Comparison of ENCODE assay signal across 8 cellular contexts in genomic region chr6:104771258-104771832, GRCh38.
DNase-seq lines count a peak whose midpoint lies in the region; ATAC-seq, FAIRE-seq and TF ChIP-seq lines count a peak whose summit lies in the region.

No MANE protein-coding gene starts in this region.

- no peaks in the 10 kb centered on the region for H3K27me3 Mint-ChIP-seq in activated naive CD4-positive, alpha-beta T cell treated with anti-CD3 and anti-CD28 coated beads, Interleukin-2, amount 10 ng/mL, durations not matched to agents 7 days and 5 days
- H3K27me3 Mint-ChIP-seq in activated T-helper 17 cell treated with anti-CD3 and anti-CD28 coated beads, Interleukin-2, amount 50 U/mL, for 72 hours: no peaks in the 10 kb centered on the region

- intact Hi-C loops in kidney (cut with DNase I) (no loop called here), aorta (cut with DNase I) (loop anchor here in 1 of 2 donors (10.0 kb wide), 1 partner anchor 247 kb away; no protein-coding TSS in a partner anchor)

- CTCF ChIA-PET in activated naive CD4-positive, alpha-beta T cell treated with anti-CD3 and anti-CD28 coated beads, Interleukin-2, amount 10 ng/mL, durations not matched to agents 7 days and 5 days (lab: Charles Lee): interaction anchor here (0.7 to 3.1 kb wide), 3 partner anchors 76 to 243 kb away, joined by 3 to 33 read pairs (median 4); no protein-coding TSS in a partner anchor

- no peak for DNase-seq in activated naive CD4-positive, alpha-beta T cell treated with anti-CD3 and anti-CD28 coated beads, Interleukin-2, amount 50 U/mL, for 72 hours (ENCODE audit: low spot score in 2 of 2)
- no peak for DNase-seq in activated naive CD4-positive, alpha-beta T cell treated with anti-CD3 and anti-CD28 coated beads, Interleukin-2, amount 10 ng/mL, durations not matched to agents 7 days and 5 days
- DNase-seq in LNCaP clone FGC (ENCODE audit: low read depth) (no peak), kidney (no peak), aorta (no peak)

- peak; percentile 98 for FAIRE-seq in kidney (lab: Jason Lieb, UNC)

- H3K27ac ChIP-seq in kidney (ENCODE audit: low read depth in 2 of 2, low read length in 2 of 2): no peak overlapping the region
- H3K27ac ChIP-seq in aorta (ENCODE audit: low read depth in 1 of 2, low read length in 2 of 2): no peak overlapping the region

- peaks cover 8% of the 10 kb centered on the region for H3K4me1 Mint-ChIP-seq in activated naive CD4-positive, alpha-beta T cell treated with anti-CD3 and anti-CD28 coated beads, Interleukin-2, amount 10 ng/mL, durations not matched to agents 7 days and 5 days
- H3K4me1 Mint-ChIP-seq in activated T-helper 17 cell treated with anti-CD3 and anti-CD28 coated beads, Interleukin-2, amount 50 U/mL, for 72 hours: no peaks in the 10 kb centered on the region

- H3K4me3 Mint-ChIP-seq in activated naive CD4-positive, alpha-beta T cell treated with anti-CD3 and anti-CD28 coated beads, Interleukin-2, amount 10 ng/mL, durations not matched to agents 7 days and 5 days: no peak overlapping the region
- no peak overlapping the region for H3K4me3 Mint-ChIP-seq in activated T-helper 17 cell treated with anti-CD3 and anti-CD28 coated beads, Interleukin-2, amount 50 U/mL, for 72 hours

- H3K4me1 ChIP-seq in kidney (ENCODE audit: control insufficient read depth in 1 of 2, insufficient read depth in 1 of 2, low read depth in 1 of 2, low read length in 2 of 2): no peaks in the 10 kb centered on the region
- H3K4me1 ChIP-seq in aorta (ENCODE audit: control insufficient read depth in 1 of 2, insufficient read depth in 2 of 2, low read length in 2 of 2): no peaks in the 10 kb centered on the region

- H3K27ac Mint-ChIP-seq in activated naive CD4-positive, alpha-beta T cell treated with anti-CD3 and anti-CD28 coated beads, Interleukin-2, amount 50 U/mL, for 72 hours: no peak overlapping the region
- H3K27ac Mint-ChIP-seq in activated naive CD4-positive, alpha-beta T cell treated with anti-CD3 and anti-CD28 coated beads, Interleukin-2, amount 10 ng/mL, durations not matched to agents 7 days and 5 days: no peak overlapping the region
- no peak overlapping the region for H3K27ac Mint-ChIP-seq in activated T-helper 17 cell treated with anti-CD3 and anti-CD28 coated beads, Interleukin-2, amount 50 U/mL, for 72 hours

- ATAC-seq in activated naive CD4-positive, alpha-beta T cell treated with anti-CD3 and anti-CD28 coated beads, Interleukin-2, amount 50 U/mL, for 72 hours: peak; percentile 43 to 68
- ATAC-seq in GM21723 (IDR thresholded peaks at IDR 0.05; ENCODE audit: unreplicated experiment) (peak; percentile 89), HG03469 (IDR thresholded peaks at IDR 0.05; ENCODE audit: unreplicated experiment) (no peak), aorta (ENCODE audit: low FRiP score) (no peak)
- ATAC-seq in activated T-helper 17 cell treated with anti-CD3 and anti-CD28 coated beads, Interleukin-2, amount 50 U/mL, for 72 hours (replicated peaks): peak; percentile 56

- WGBS in aorta, 2 donors: 21 to 25% methylated on average over 2 of the region's 2 CpGs

- H3K9me3 ChIP-seq in kidney (ENCODE audit: control insufficient read depth in 1 of 2, low read length in 2 of 2) (no peaks in the 10 kb centered on the region), aorta (ENCODE audit: control insufficient read depth, low read length) (no peaks in the 10 kb centered on the region)

- no peaks in the 10 kb centered on the region for H3K36me3 Mint-ChIP-seq in activated naive CD4-positive, alpha-beta T cell treated with anti-CD3 and anti-CD28 coated beads, Interleukin-2, amount 50 U/mL, for 72 hours
- peaks cover 9% of the 10 kb centered on the region for H3K36me3 Mint-ChIP-seq in activated naive CD4-positive, alpha-beta T cell treated with anti-CD3 and anti-CD28 coated beads, Interleukin-2, amount 10 ng/mL, durations not matched to agents 7 days and 5 days
- peaks cover 20% of the 10 kb centered on the region for H3K36me3 Mint-ChIP-seq in activated T-helper 17 cell treated with anti-CD3 and anti-CD28 coated beads, Interleukin-2, amount 50 U/mL, for 72 hours (ENCODE audit: low read depth)

- H3K36me3 ChIP-seq in kidney (ENCODE audit: control insufficient read depth in 1 of 2, insufficient read depth in 2 of 2, low read length in 2 of 2) (peaks cover 2 to 4% of the 10 kb centered on the region in 2 donors), aorta (ENCODE audit: control insufficient read depth in 1 of 2, insufficient read depth in 2 of 2, low read length in 1 of 2) (peaks cover 0 to 4% of the 10 kb centered on the region in 2 donors)

- H3K9me3 Mint-ChIP-seq in activated naive CD4-positive, alpha-beta T cell treated with anti-CD3 and anti-CD28 coated beads, Interleukin-2, amount 50 U/mL, for 72 hours: no peaks in the 10 kb centered on the region
- H3K9me3 Mint-ChIP-seq in activated naive CD4-positive, alpha-beta T cell treated with anti-CD3 and anti-CD28 coated beads, Interleukin-2, amount 10 ng/mL, durations not matched to agents 7 days and 5 days: no peaks in the 10 kb centered on the region
- no peaks in the 10 kb centered on the region for H3K9me3 Mint-ChIP-seq in activated T-helper 17 cell treated with anti-CD3 and anti-CD28 coated beads, Interleukin-2, amount 50 U/mL, for 72 hours

- H3K27me3 ChIP-seq in aorta (ENCODE audit: control insufficient read depth in 1 of 2, insufficient read depth in 2 of 2, low read length in 1 of 2): no peaks in the 10 kb centered on the region

- TF ChIP-seq CTCF in LNCaP clone FGC (IDR thresholded peaks at IDR 0.05; ENCODE audit: control insufficient read depth, extremely low read depth, insufficient read depth) (peak; percentile 48), kidney (IDR thresholded peaks at IDR 0.05; ENCODE audit: borderline replicate concordance, extremely low read depth, insufficient read depth) (peak; percentile 41)

- H3K4me3 ChIP-seq in LNCaP clone FGC (ENCODE audit: low read depth, low read length) (no peak overlapping the region), kidney (ENCODE audit: low read length in 2 of 2) (no peak overlapping the region), aorta (ENCODE audit: low read length in 2 of 2) (no peak overlapping the region)

- no peak overlapping the region for H3K9ac ChIP-seq in kidney (ENCODE audit: low read length in 2 of 2)

Comparison
In these comparisons a context has a peak if more than half of its experiments do, and no peak if none do; other contexts are left out.
1. ATAC-seq: peak in activated naive CD4-positive, alpha-beta T cell treated with anti-CD3 and anti-CD28 coated beads, Interleukin-2, amount 50 U/mL, for 72 hours (2 of 2), GM21723 (single experiment) and activated T-helper 17 cell treated with anti-CD3 and anti-CD28 coated beads, Interleukin-2, amount 50 U/mL, for 72 hours (single experiment); none in HG03469 (single experiment) and aorta (single experiment).